17 cellular contexts compared by ENCODE assay signal in the genomic region with DNA sequence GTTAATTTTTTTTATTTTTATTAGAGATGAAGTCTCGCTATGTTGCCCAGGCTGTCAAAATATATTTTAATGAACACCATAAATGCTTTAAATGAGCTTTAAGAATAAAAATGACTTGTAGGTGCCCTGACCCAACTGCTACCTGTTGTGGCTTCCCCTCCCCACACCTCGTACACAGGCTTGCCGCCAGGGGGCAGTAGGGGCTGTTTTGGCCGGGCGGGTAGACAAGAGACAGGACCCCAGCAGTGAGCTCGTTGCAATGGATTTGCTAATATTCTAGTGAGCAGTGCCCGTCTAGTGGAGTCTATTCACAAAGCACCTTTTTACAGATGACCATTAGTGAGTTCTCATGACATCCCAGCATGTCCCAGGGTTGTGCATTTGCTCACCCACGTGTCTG.
DNase-seq lines count a peak whose midpoint lies in the region; TF ChIP-seq lines count a peak whose summit lies in the region.
"Had no signal": no experiment of that assay in that cellular context is flagged by ENCODE, and none has a peak within 500 bp of the region (broad histone marks: within the 10 kb centered on the region; RNA-seq: fewer than 3 reads in every experiment).

No MANE protein-coding gene starts in this region.

- no peak for TF ChIP-seq CTCF in foreskin fibroblast (IDR thresholded peaks at IDR 0.05; ENCODE audit: low read depth, low read length)

- no peaks in the 10 kb centered on the region for H4K20me1 ChIP-seq in Karpas-422 (ENCODE audit: insufficient read depth, low read depth, low read length)

- no peak overlapping the region for H3K4me2 ChIP-seq in Karpas-422 (ENCODE audit: low read depth, low read length, poor library complexity, severe bottlenecking)

- H3K36me3 Mint-ChIP-seq in activated CD4-positive, alpha-beta T cell treated with anti-CD3 and anti-CD28 coated beads, Interleukin-2, amount 10 ng/mL, durations not matched to agents 7 days and 5 days (ENCODE audit: low read depth), result no peaks in the 10 kb centered on the region
- H3K36me3 Mint-ChIP-seq: brain had no signal

- H3K27ac Mint-ChIP-seq in activated CD4-positive, alpha-beta T cell treated with anti-CD3 and anti-CD28 coated beads, Interleukin-2, amount 10 ng/mL, durations not matched to agents 7 days and 5 days, result no peak overlapping the region
- H3K27ac Mint-ChIP-seq: T-helper 17 cell had no signal

- CTCF ChIA-PET in activated CD4-positive, alpha-beta T cell treated with anti-CD3 and anti-CD28 coated beads, Interleukin-2, amount 10 ng/mL, durations not matched to agents 7 days and 5 days (lab: Charles Lee), result interaction anchor here (1.3 kb wide), 1 partner anchor 11 kb away, joined by 4 read pairs; no protein-coding TSS in a partner anchor

- no peaks in the 10 kb centered on the region for H3K4me1 ChIP-seq in Karpas-422 (ENCODE audit: low read length)
- H3K4me1 ChIP-seq in effector memory CD4-positive, alpha-beta T cell (ENCODE audit: control insufficient read depth, insufficient read depth, low read length, poor library complexity, severe bottlenecking), result no peaks in the 10 kb centered on the region
- H3K4me1 ChIP-seq: uterus had no signal

- no peaks in the 10 kb centered on the region for H3K27me3 Mint-ChIP-seq in activated CD4-positive, alpha-beta T cell treated with anti-CD3 and anti-CD28 coated beads, Interleukin-2, amount 10 ng/mL, durations not matched to agents 7 days and 5 days
- H3K27me3 Mint-ChIP-seq: T-helper 17 cell had no signal

- no peaks in the 10 kb centered on the region for H3K4me1 Mint-ChIP-seq in activated CD4-positive, alpha-beta T cell treated with anti-CD3 and anti-CD28 coated beads, Interleukin-2, amount 10 ng/mL, durations not matched to agents 7 days and 5 days
- H3K4me1 Mint-ChIP-seq: T-helper 17 cell had no signal

- no peaks in the 10 kb centered on the region for H3K9me3 Mint-ChIP-seq in activated CD4-positive, alpha-beta T cell treated with anti-CD3 and anti-CD28 coated beads, Interleukin-2, amount 10 ng/mL, durations not matched to agents 7 days and 5 days
- H3K9me3 Mint-ChIP-seq: brain, nephron had no signal

- no peak overlapping the region for H2AFZ ChIP-seq in Karpas-422 (ENCODE audit: low read length)

- peak; percentile 66 for DNase-seq in activated CD4-positive, alpha-beta T cell treated with anti-CD3 and anti-CD28 coated beads for 48 hours
- no peak for DNase-seq in activated CD4-positive, alpha-beta T cell treated with anti-CD3 and anti-CD28 coated beads, Interleukin-2, amount 10 ng/mL, durations not matched to agents 7 days and 5 days
- peak; percentile 59 for DNase-seq in Karpas-422
- DNase-seq in activated CD8-positive, alpha-beta memory T cell treated with anti-CD3 and anti-CD28 coated beads, Interleukin-2, amount 50 U/mL, for 48 hours, result peak; percentile 79
- peak; percentile 6 to 10 for DNase-seq in stimulated activated CD4-positive, alpha-beta T cell treated with anti-CD3 and anti-CD28 coated beads, Interleukin-15, amount 100 ng/mL, for 48 hours (ENCODE audit: low read depth in 2 of 2)
- no peak for DNase-seq in SK-N-DZ (ENCODE audit: low spot score)
- DNase-seq in foreskin fibroblast, result no peak
- no peak for DNase-seq in effector memory CD4-positive, alpha-beta T cell
- DNase-seq: ACHN; activated CD4-positive, alpha-beta T cell treated with anti-CD3 and anti-CD28 coated beads for 4 hours; mammary epithelial cell; NCI-H345; stimulated activated naive CD4-positive, alpha-beta T cell; T-helper 17 cell; uterus had no signal

- H3K27ac ChIP-seq in Karpas-422 (ENCODE audit: low read length), result no peak overlapping the region
- H3K27ac ChIP-seq in effector memory CD4-positive, alpha-beta T cell (ENCODE audit: insufficient read depth, low read length, poor library complexity, severe bottlenecking), result no peak overlapping the region
- H3K27ac ChIP-seq: uterus had no signal

- no peak overlapping the region for H3K9ac ChIP-seq in Karpas-422 (ENCODE audit: low read length)

- POLR2A ChIA-PET in activated CD4-positive, alpha-beta T cell treated with anti-CD3 and anti-CD28 coated beads, Interleukin-2, amount 10 ng/mL, durations not matched to agents 7 days and 5 days (lab: Charles Lee), result no interaction called here

- H3K36me3 ChIP-seq in Karpas-422 (ENCODE audit: insufficient read depth, low read length), result no peaks in the 10 kb centered on the region
- H3K36me3 ChIP-seq in effector memory CD4-positive, alpha-beta T cell (ENCODE audit: control insufficient read depth, insufficient read depth, low read length), result no peaks in the 10 kb centered on the region
- H3K36me3 ChIP-seq: uterus had no signal

- H3K27me3 ChIP-seq in Karpas-422 (ENCODE audit: low read length), result no peaks in the 10 kb centered on the region
- H3K27me3 ChIP-seq in effector memory CD4-positive, alpha-beta T cell (replicated peaks; ENCODE audit: control insufficient read depth, insufficient read depth, low read length, poor library complexity, severe bottlenecking), result no peaks in the 10 kb centered on the region
- H3K27me3 ChIP-seq: uterus had no signal

- no peaks in the 10 kb centered on the region for H3K9me2 ChIP-seq in Karpas-422 (replicated peaks; ENCODE audit: insufficient read depth, low read length)

- no peaks in the 10 kb centered on the region for H3K79me2 ChIP-seq in Karpas-422 (ENCODE audit: low read length)

- peaks cover 7% of the 10 kb centered on the region for H3K9me3 ChIP-seq in Karpas-422 (ENCODE audit: low read length)
- no peaks in the 10 kb centered on the region for H3K9me3 ChIP-seq in effector memory CD4-positive, alpha-beta T cell (ENCODE audit: control insufficient read depth, low read length)
- H3K9me3 ChIP-seq: uterus had no signal

- no peak overlapping the region for H3K4me3 Mint-ChIP-seq in activated CD4-positive, alpha-beta T cell treated with anti-CD3 and anti-CD28 coated beads, Interleukin-2, amount 10 ng/mL, durations not matched to agents 7 days and 5 days
- H3K4me3 Mint-ChIP-seq: nephron, T-helper 17 cell had no signal

- H3K4me3 ChIP-seq in Karpas-422 (ENCODE audit: low read length) (no peak overlapping the region), foreskin fibroblast (ENCODE audit: low read depth in 1 of 2, low read length in 2 of 2) (no peak overlapping the region)
- H3K4me3 ChIP-seq in effector memory CD4-positive, alpha-beta T cell (ENCODE audit: insufficient read depth, low read depth, low read length, poor library complexity, severe bottlenecking), result no peak overlapping the region
- H3K4me3 ChIP-seq: uterus had no signal

Comparison
In these comparisons a context has a peak if more than half of its experiments do, and no peak if none do; other contexts are left out.
1. DNase-seq: peak in activated CD4-positive, alpha-beta T cell treated with anti-CD3 and anti-CD28 coated beads for 48 hours (single experiment), Karpas-422 (single experiment), activated CD8-positive, alpha-beta memory T cell treated with anti-CD3 and anti-CD28 coated beads, Interleukin-2, amount 50 U/mL, for 48 hours (single experiment) and stimulated activated CD4-positive, alpha-beta T cell treated with anti-CD3 and anti-CD28 coated beads, Interleukin-15, amount 100 ng/mL, for 48 hours (2 of 2); none in activated CD4-positive, alpha-beta T cell treated with anti-CD3 and anti-CD28 coated beads, Interleukin-2, amount 10 ng/mL, durations not matched to agents 7 days and 5 days (single experiment), SK-N-DZ (single experiment), foreskin fibroblast (0 of 2) and effector memory CD4-positive, alpha-beta T cell (0 of 3).